Comparison of ENCODE assay signal across 21 cellular contexts in the genomic region with DNA sequence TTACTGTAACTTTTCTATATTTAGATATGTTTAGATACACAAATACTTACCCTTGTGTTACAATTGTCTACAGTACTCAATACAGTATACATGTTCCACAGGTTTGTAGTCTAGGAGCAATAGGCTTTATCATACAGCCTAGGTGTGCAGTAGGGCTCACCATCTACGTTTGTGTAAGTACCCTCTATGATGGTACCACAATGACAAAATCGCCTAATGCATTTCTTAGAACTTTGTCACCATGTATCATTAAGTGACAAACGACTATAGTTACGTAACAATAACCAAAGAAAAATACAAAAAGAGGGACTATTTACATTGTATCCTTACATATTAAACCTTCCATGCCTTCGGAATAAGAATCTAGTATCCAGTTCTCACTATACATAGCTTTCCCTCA. TPM values are rescaled to one million over a fixed set of nuclear protein-coding genes. Genes with fewer than 3 reads are reported as not detected.
A peak's percentile ranks its signal among the peaks of the same experiment; 100 is the strongest.
DNase-seq lines count a peak whose midpoint lies in the region; ATAC-seq, FAIRE-seq and TF ChIP-seq lines count a peak whose summit lies in the region.
"Had no signal": no experiment of that assay in that cellular context is flagged by ENCODE, and none has a peak within 500 bp of the region (broad histone marks: within the 10 kb centered on the region; RNA-seq: fewer than 3 reads in every experiment).

No MANE protein-coding gene starts in this region.

- FAIRE-seq in G401.6 (lab: Jason Lieb, UNC) = peak; percentile 27
- FAIRE-seq: GM12892, urothelium cell line had no signal

- TF ChIP-seq POLR2A in GM18505 (IDR thresholded peaks at IDR 0.05; ENCODE audit: borderline replicate concordance, extremely low read depth, insufficient read depth, insufficient read length) (no peak), thyroid gland (IDR thresholded peaks at IDR 0.05) (no peak)

- CTCF ChIA-PET in activated CD4-positive, alpha-beta T cell treated with anti-CD3 and anti-CD28 coated beads, Interleukin-2, amount 10 ng/mL, durations not matched to agents 7 days and 5 days (lab: Charles Lee) = interaction anchor here (1.4 kb wide), 1 partner anchor 46 kb away, joined by 4 read pairs; no protein-coding TSS in a partner anchor

- peaks cover 0 to 2% of the 10 kb centered on the region in 2 donors for H3K4me1 ChIP-seq in thyroid gland

- WGBS in thyroid gland, 2 donors = 91 to 94% methylated on average over 5 of the region's 5 CpGs

- intact Hi-C loops in thyroid gland (cut with DNase I) = no loop called here

- H3K36me3 Mint-ChIP-seq in activated CD4-positive, alpha-beta T cell treated with anti-CD3 and anti-CD28 coated beads, Interleukin-2, amount 10 ng/mL, durations not matched to agents 7 days and 5 days (ENCODE audit: low read depth) = peaks cover 27% of the 10 kb centered on the region
- peaks cover 5% of the 10 kb centered on the region for H3K36me3 Mint-ChIP-seq in activated naive CD8-positive, alpha-beta T cell
- H3K36me3 Mint-ChIP-seq in natural killer cell treated with Interleukin-12 subunit alpha and Interleukin-12 subunit beta and Interleukin-15 and Interleukin-18, amount 100 ng/mL, for 72 hours = peaks cover 5% of the 10 kb centered on the region

- DNase-seq in activated CD4-positive, alpha-beta T cell treated with anti-CD3 and anti-CD28 coated beads, Interleukin-2, amount 10 ng/mL, durations not matched to agents 7 days and 5 days = no peak
- no peak for DNase-seq in activated CD4-positive, alpha-beta T cell treated with anti-CD3 and anti-CD28 coated beads for 1 hour
- DNase-seq in natural killer cell treated with Interleukin-12 subunit alpha and Interleukin-12 subunit beta and Interleukin-15 and Interleukin-18, amount 100 ng/mL, for 72 hours (ENCODE audit: low spot score) = no peak
- no peak for DNase-seq in thyroid gland
- DNase-seq: ACHN; amniotic stem cell; DMS53; gastrocnemius medialis; H9; NCI-H82; SIG-M5; stimulated activated CD4-positive, alpha-beta T cell treated with anti-CD3 and anti-CD28 coated beads, Interleukin-2, amount 100 ng/mL, for 48 hours had no signal

- TF ChIP-seq CTCF in thyroid gland (IDR thresholded peaks at IDR 0.05) = no peak

- no peak overlapping the region for H3K4me3 Mint-ChIP-seq in activated CD4-positive, alpha-beta T cell treated with anti-CD3 and anti-CD28 coated beads, Interleukin-2, amount 10 ng/mL, durations not matched to agents 7 days and 5 days
- peak overlapping the region; percentile 44 for H3K4me3 Mint-ChIP-seq in activated naive CD8-positive, alpha-beta T cell
- peak overlapping the region; percentile 36 for H3K4me3 Mint-ChIP-seq in natural killer cell treated with Interleukin-12 subunit alpha and Interleukin-12 subunit beta and Interleukin-15 and Interleukin-18, amount 100 ng/mL, for 72 hours
- H3K4me3 Mint-ChIP-seq: H9 had no signal

- H3K27ac Mint-ChIP-seq in activated CD4-positive, alpha-beta T cell treated with anti-CD3 and anti-CD28 coated beads, Interleukin-2, amount 10 ng/mL, durations not matched to agents 7 days and 5 days = peak overlapping the region; percentile 3
- H3K27ac Mint-ChIP-seq in activated naive CD8-positive, alpha-beta T cell = peak overlapping the region; percentile 94
- H3K27ac Mint-ChIP-seq in natural killer cell treated with Interleukin-12 subunit alpha and Interleukin-12 subunit beta and Interleukin-15 and Interleukin-18, amount 100 ng/mL, for 72 hours = peak overlapping the region; percentile 83 to 89
- H3K27ac Mint-ChIP-seq: H9, progenitor cell of endocrine pancreas had no signal

- H3K27me3 Mint-ChIP-seq in activated CD4-positive, alpha-beta T cell treated with anti-CD3 and anti-CD28 coated beads, Interleukin-2, amount 10 ng/mL, durations not matched to agents 7 days and 5 days = no peaks in the 10 kb centered on the region
- H3K27me3 Mint-ChIP-seq in activated naive CD8-positive, alpha-beta T cell = no peaks in the 10 kb centered on the region
- no peaks in the 10 kb centered on the region for H3K27me3 Mint-ChIP-seq in natural killer cell treated with Interleukin-12 subunit alpha and Interleukin-12 subunit beta and Interleukin-15 and Interleukin-18, amount 100 ng/mL, for 72 hours
- H3K27me3 Mint-ChIP-seq: progenitor cell of endocrine pancreas had no signal

- H3K36me3 ChIP-seq in thyroid gland = no peaks in the 10 kb centered on the region
- H3K36me3 ChIP-seq: gastrocnemius medialis had no signal

- no peak overlapping the region for H3K27ac ChIP-seq in thyroid gland
- H3K27ac ChIP-seq: C4-2B had no signal

- ATAC-seq in natural killer cell treated with Interleukin-12 subunit alpha and Interleukin-12 subunit beta and Interleukin-15 and Interleukin-18, amount 100 ng/mL, for 72 hours = no peak
- ATAC-seq in GM18505 (IDR thresholded peaks at IDR 0.05; ENCODE audit: unreplicated experiment) = no peak
- ATAC-seq in GM19324 (IDR thresholded peaks at IDR 0.05; ENCODE audit: low FRiP score, unreplicated experiment) = no peak
- ATAC-seq: esophagus mucosa, gastrocnemius medialis had no signal

- H3K4me1 Mint-ChIP-seq in activated CD4-positive, alpha-beta T cell treated with anti-CD3 and anti-CD28 coated beads, Interleukin-2, amount 10 ng/mL, durations not matched to agents 7 days and 5 days = peaks cover 63% of the 10 kb centered on the region
- peaks cover 69% of the 10 kb centered on the region for H3K4me1 Mint-ChIP-seq in activated naive CD8-positive, alpha-beta T cell (ENCODE audit: low read depth)
- H3K4me1 Mint-ChIP-seq in natural killer cell treated with Interleukin-12 subunit alpha and Interleukin-12 subunit beta and Interleukin-15 and Interleukin-18, amount 100 ng/mL, for 72 hours (ENCODE audit: low read depth in 2 of 2) = peaks cover 46 to 55% of the 10 kb centered on the region in 2 donors

- no peaks in the 10 kb centered on the region for H3K27me3 ChIP-seq in thyroid gland
- H3K27me3 ChIP-seq: gastrocnemius medialis had no signal

- POLR2A ChIA-PET in activated CD4-positive, alpha-beta T cell treated with anti-CD3 and anti-CD28 coated beads, Interleukin-2, amount 10 ng/mL, durations not matched to agents 7 days and 5 days (lab: Charles Lee) = no interaction called here

- no peaks in the 10 kb centered on the region for H3K9me3 ChIP-seq in thyroid gland
- H3K9me3 ChIP-seq: gastrocnemius medialis had no signal

- no peak overlapping the region for H3K4me3 ChIP-seq in thyroid gland (replicated peaks in 1 of 3)
- H3K4me3 ChIP-seq: gastrocnemius medialis had no signal

- no peaks in the 10 kb centered on the region for H3K9me3 Mint-ChIP-seq in activated CD4-positive, alpha-beta T cell treated with anti-CD3 and anti-CD28 coated beads, Interleukin-2, amount 10 ng/mL, durations not matched to agents 7 days and 5 days
- H3K9me3 Mint-ChIP-seq in activated naive CD8-positive, alpha-beta T cell (ENCODE audit: low read depth) = no peaks in the 10 kb centered on the region
- no peaks in the 10 kb centered on the region for H3K9me3 Mint-ChIP-seq in natural killer cell treated with Interleukin-12 subunit alpha and Interleukin-12 subunit beta and Interleukin-15 and Interleukin-18, amount 100 ng/mL, for 72 hours

RNA-seq across cellular contexts. Expression of a gene that starts 8.0 kb away (rescaled TPM):
- total RNA-seq in activated CD4-positive, alpha-beta T cell treated with anti-CD3 and anti-CD28 coated beads, Interleukin-2, amount 10 ng/mL, durations not matched to agents 7 days and 5 days = 100 to 1,000 TPM; 150 to 164 TPM
- 100 to 1,000 TPM; 131 to 209 TPM for total RNA-seq in natural killer cell treated with Interleukin-12 subunit alpha and Interleukin-12 subunit beta and Interleukin-15 and Interleukin-18, amount 100 ng/mL, for 72 hours
- total RNA-seq in thyroid gland = 10 to 100 TPM; 57.6 to 72.6 (median 63.3) TPM

RNA-seq across cellular contexts. Expression of a gene that starts 20.1 kb away (rescaled TPM):
- total RNA-seq in activated CD4-positive, alpha-beta T cell treated with anti-CD3 and anti-CD28 coated beads, Interleukin-2, amount 10 ng/mL, durations not matched to agents 7 days and 5 days = 100 to 1,000 TPM in 1 of 2 experiments, 10 to 100 TPM in 1; 99.5 to 108 TPM
- total RNA-seq in natural killer cell treated with Interleukin-12 subunit alpha and Interleukin-12 subunit beta and Interleukin-15 and Interleukin-18, amount 100 ng/mL, for 72 hours = 100 to 1,000 TPM; 187 to 392 TPM
- 10 to 100 TPM; 31.9 to 46.1 (median 34.0) TPM for total RNA-seq in thyroid gland

Comparison
In these comparisons a context has a peak if more than half of its experiments do, and no peak if none do; other contexts are left out.
1. H3K27ac Mint-ChIP-seq: peak in every context shown above with its lines; median percentile 94 in activated naive CD8-positive, alpha-beta T cell; 86 in natural killer cell treated with Interleukin-12 subunit alpha and Interleukin-12 subunit beta and Interleukin-15 and Interleukin-18, amount 100 ng/mL, for 72 hours; 3 in activated CD4-positive, alpha-beta T cell treated with anti-CD3 and anti-CD28 coated beads, Interleukin-2, amount 10 ng/mL, durations not matched to agents 7 days and 5 days.